28 cellular contexts compared by ENCODE assay signal in genomic region chrX:15873566-15873965, GRCh38. TPM values are rescaled to one million over a fixed set of nuclear protein-coding genes. Genes with fewer than 3 reads are reported as not detected.
DNase-seq lines count a peak whose midpoint lies in the region; ATAC-seq and TF ChIP-seq lines count a peak whose summit lies in the region.
"Had no signal": no experiment of that assay in that cellular context is flagged by ENCODE, and none has a peak within 500 bp of the region (broad histone marks: within the 10 kb centered on the region; RNA-seq: fewer than 3 reads in every experiment).

No MANE protein-coding gene starts in this region.

- intact Hi-C loops in sciatic nerve (cut with DNase I): no loop called here

- H3K4me3 ChIP-seq in astrocyte of the spinal cord (ENCODE audit: low read depth, low read length): no peak overlapping the region
- no peak overlapping the region for H3K4me3 ChIP-seq in MG63
- no peak overlapping the region for H3K4me3 ChIP-seq in effector memory CD4-positive, alpha-beta T cell (ENCODE audit: insufficient read depth, low read depth, low read length, poor library complexity, severe bottlenecking)
- H3K4me3 ChIP-seq: BLaER1 treated with 17β-estradiol and CSF1 and Interleukin-3, amounts not matched to agents 10 nM and 100 nM; ovary; sigmoid colon had no signal

- H3K27me3 ChIP-seq in MG63: no peaks in the 10 kb centered on the region
- no peaks in the 10 kb centered on the region for H3K27me3 ChIP-seq in effector memory CD4-positive, alpha-beta T cell (replicated peaks; ENCODE audit: control insufficient read depth, insufficient read depth, low read length, poor library complexity, severe bottlenecking)
- H3K27me3 ChIP-seq: ovary, sigmoid colon had no signal

- in situ Hi-C loops in astrocyte of the spinal cord (cut with HindIII; ENCODE audit: low sequenced_read_pairs): no loop called here

- peak; percentile 5 for DNase-seq in GM03348 (ENCODE audit: low spot score)
- DNase-seq in astrocyte of the spinal cord (ENCODE audit: low read depth, low spot score): peak; percentile 63
- DNase-seq in medulla oblongata (ENCODE audit: extremely low spot score): peak; percentile 40
- no peak for DNase-seq in sciatic nerve (ENCODE audit: low spot score)
- no peak for DNase-seq in NK-92 treated with Interleukin-12 subunit alpha and Interleukin-12 subunit beta, amount 100 ng/mL, for 24 hours (lab: John Stamatoyannopoulos, UW)
- DNase-seq in MG63: no peak
- no peak for DNase-seq in effector memory CD4-positive, alpha-beta T cell
- DNase-seq: ACHN; activated CD4-positive, alpha-beta memory T cell treated with anti-CD3 and anti-CD28 coated beads, Interleukin-2, amount 10 ng/mL, durations not matched to agents 7 days and 5 days; activated CD4-positive, alpha-beta T cell treated with anti-CD3 and anti-CD28 coated beads for 1 hour; activated CD8-positive, alpha-beta memory T cell treated with anti-CD3 and anti-CD28 coated beads, Interleukin-2, amount 50 U/mL, for 48 hours; activated naive CD4-positive, alpha-beta T cell treated with anti-CD3 and anti-CD28 coated beads, Interleukin-2, amount 50 U/mL, for 16 hours; amniotic stem cell; COR-L47; DMS79 treated with DMSO at 0.1 percent for 48 hours; KG1; left ventricle myocardium superior; midbrain; MM.1S; naive thymus-derived CD8-positive, alpha-beta T cell; NCI-H446; NCI-H82; ovary; sigmoid colon; SK-N-SH; stimulated activated naive CD4-positive, alpha-beta T cell; T-helper 17 cell had no signal

- no peaks in the 10 kb centered on the region for H3K36me3 ChIP-seq in MG63
- H3K36me3 ChIP-seq in effector memory CD4-positive, alpha-beta T cell (ENCODE audit: control insufficient read depth, insufficient read depth, low read length): no peaks in the 10 kb centered on the region
- H3K36me3 ChIP-seq: BLaER1 treated with 17β-estradiol and CSF1 and Interleukin-3, amounts not matched to agents 10 nM and 100 nM; ovary; sigmoid colon had no signal

- ATAC-seq in sciatic nerve: peak; percentile 65
- ATAC-seq: left ventricle myocardium superior; naive thymus-derived CD8-positive, alpha-beta T cell; T-helper 17 cell had no signal

- no peaks in the 10 kb centered on the region for H3K4me1 ChIP-seq in effector memory CD4-positive, alpha-beta T cell (ENCODE audit: control insufficient read depth, insufficient read depth, low read length, poor library complexity, severe bottlenecking)
- H3K4me1 ChIP-seq: BLaER1 treated with 17β-estradiol and CSF1 and Interleukin-3, amounts not matched to agents 10 nM and 100 nM; sigmoid colon had no signal

- H3K9me3 ChIP-seq in MG63: no peaks in the 10 kb centered on the region
- no peaks in the 10 kb centered on the region for H3K9me3 ChIP-seq in effector memory CD4-positive, alpha-beta T cell (ENCODE audit: control insufficient read depth, low read length)
- H3K9me3 ChIP-seq: ovary, sigmoid colon, SK-N-SH had no signal

- TF ChIP-seq CTCF in astrocyte of the spinal cord (IDR thresholded peaks at IDR 0.05; ENCODE audit: low read depth, low read length): no peak

- H3K27ac ChIP-seq in effector memory CD4-positive, alpha-beta T cell (ENCODE audit: insufficient read depth, low read length, poor library complexity, severe bottlenecking): no peak overlapping the region
- H3K27ac ChIP-seq: BLaER1 treated with 17β-estradiol and CSF1 and Interleukin-3, amounts not matched to agents 10 nM and 100 nM; ovary had no signal

RNA-seq across cellular contexts. Expression of gene AP1S2, which starts 19.0 kb away (rescaled TPM):
- 71.9 TPM for total RNA-seq in sciatic nerve
- total RNA-seq in MG63 (2014; rRNA removed; shearing (Covaris generic); ENCODE audit: low replicate concordance): 10.8 and 15.5 TPM in 2 replicates

Comparison
In these comparisons a context has a peak if more than half of its experiments do, and no peak if none do; other contexts are left out.
1. DNase-seq: peak in GM03348 (single experiment), astrocyte of the spinal cord (single experiment) and medulla oblongata (single experiment); none in sciatic nerve (single experiment), NK-92 treated with Interleukin-12 subunit alpha and Interleukin-12 subunit beta, amount 100 ng/mL, for 24 hours (single experiment), MG63 (single experiment) and effector memory CD4-positive, alpha-beta T cell (0 of 3).